17 cellular contexts compared by ENCODE assay signal in genomic region chr10:11326241-11326640, GRCh38.
DNase-seq lines count a peak whose midpoint lies in the region; ATAC-seq, FAIRE-seq and TF ChIP-seq lines count a peak whose summit lies in the region.
"Had no signal": no experiment of that assay in that cellular context is flagged by ENCODE, and none has a peak within 500 bp of the region (broad histone marks: within the 10 kb centered on the region; RNA-seq: fewer than 3 reads in every experiment).

No MANE protein-coding gene starts in this region.

- H3K27me3 ChIP-seq in AG04450 (ENCODE audit: control insufficient read depth, insufficient read depth, low read length) (no peaks in the 10 kb centered on the region), stomach (no peaks in the 10 kb centered on the region)
- H3K27me3 ChIP-seq in CD4-positive, alpha-beta memory T cell (ENCODE audit: insufficient read depth, low read length): no peaks in the 10 kb centered on the region
- H3K27me3 ChIP-seq in naive thymus-derived CD4-positive, alpha-beta T cell (ENCODE audit: control insufficient read depth in 2 of 2, insufficient read depth in 2 of 2, low read length in 2 of 2): no peaks in the 10 kb centered on the region
- H3K27me3 ChIP-seq: colonic mucosa, foreskin keratinocyte, ovary had no signal

- H3K9me3 Mint-ChIP-seq in CD4-positive, alpha-beta memory T cell: peaks cover 0 to 10% (median 0%) of the 10 kb centered on the region in 8 donors
- H3K9me3 Mint-ChIP-seq in activated naive CD8-positive, alpha-beta T cell treated with anti-CD3 and anti-CD28 coated beads, Interleukin-2, amount 50 U/mL, for 24 hours: no peaks in the 10 kb centered on the region
- H3K9me3 Mint-ChIP-seq in naive thymus-derived CD4-positive, alpha-beta T cell: peaks cover 0 to 2% (median 0%) of the 10 kb centered on the region in 11 donors
- H3K9me3 Mint-ChIP-seq: activated T-helper 2 cell treated with anti-CD3 and anti-CD28 coated beads, Interferon-gamma antibody, Interleukin-2, Interleukin-4, amounts not matched to agents 10 μg/mL and 5 μg/mL and 100 μg/mL, durations not matched to agents 14 hours and 24 hours and 36 hours had no signal

- no peak for TF ChIP-seq POLR2A in stomach (IDR thresholded peaks at IDR 0.05)

- POLR2A ChIA-PET in AG04450 (lab: Yijun Ruan, JAX): interaction anchor here (0.5 kb wide), 1 partner anchor 162 kb away, joined by 5 read pairs; no protein-coding TSS in a partner anchor
- POLR2A ChIA-PET in CD4-positive, alpha-beta memory T cell (lab: Charles Lee; ENCODE audit: partially characterized antibody): no interaction called here
- POLR2A ChIA-PET in naive thymus-derived CD4-positive, alpha-beta T cell (lab: Charles Lee): interaction anchor here (0.7 kb wide), 1 partner anchor 176 kb away, joined by 3 read pairs; no protein-coding TSS in a partner anchor

- peaks cover 86% of the 10 kb centered on the region for H3K36me3 ChIP-seq in CD4-positive, alpha-beta memory T cell (ENCODE audit: insufficient read depth, low read length)
- H3K36me3 ChIP-seq in naive thymus-derived CD4-positive, alpha-beta T cell (ENCODE audit: control insufficient read depth in 2 of 3, insufficient read depth in 3 of 3, low read length in 3 of 3): peaks cover 34 to 85% (median 66%) of the 10 kb centered on the region in 3 experiments
- peaks cover 5 to 81% (median 64%) of the 10 kb centered on the region in 4 donors for H3K36me3 ChIP-seq in stomach
- H3K36me3 ChIP-seq: ovary had no signal

- no peak for FAIRE-seq in HTR-8/SVneo (lab: Jason Lieb, UNC)

- H3K4me3 ChIP-seq in AG04450 (ENCODE audit: low read depth, low read length) (no peak overlapping the region), stomach (no peak overlapping the region)
- H3K4me3 ChIP-seq in CD4-positive, alpha-beta memory T cell (ENCODE audit: low read length in 2 of 2): no peak overlapping the region
- no peak overlapping the region for H3K4me3 ChIP-seq in naive thymus-derived CD4-positive, alpha-beta T cell (ENCODE audit: low read length)
- H3K4me3 ChIP-seq: colonic mucosa, ovary had no signal

- DNase-seq in AG04450 (ENCODE audit: low read depth, low spot score): no peak
- DNase-seq in CD4-positive, alpha-beta memory T cell: no peak
- DNase-seq in activated naive CD8-positive, alpha-beta T cell treated with anti-CD3 and anti-CD28 coated beads, Interleukin-2, amount 50 U/mL, for 24 hours: no peak
- no peak for DNase-seq in naive thymus-derived CD4-positive, alpha-beta T cell
- DNase-seq in stomach: no peak
- no peak for DNase-seq in HTR-8/SVneo (ENCODE audit: insufficient read length, low spot score)
- no peak for DNase-seq in AG08396 (ENCODE audit: low spot score)
- DNase-seq: colonic mucosa, DMS 273 treated with DMSO at 0.1 percent for 48 hours, GDM1, kidney glomerular epithelial cell, NCI-H1092 treated with DMSO at 0.1 percent for 48 hours, NCI-H510A treated with DMSO at 0.1 percent for 48 hours, ovary had no signal

- no peak for TF ChIP-seq CTCF in AG04450 (IDR thresholded peaks at IDR 0.05; ENCODE audit: low read depth, low read length)
- TF ChIP-seq CTCF in stomach (IDR thresholded peaks at IDR 0.05): no peak

- H3K9me3 ChIP-seq in AG04450 (ENCODE audit: control insufficient read depth, insufficient read depth, low read length) (no peaks in the 10 kb centered on the region; the same call in 1 of the 2 replicates), stomach (no peaks in the 10 kb centered on the region)
- no peaks in the 10 kb centered on the region for H3K9me3 ChIP-seq in CD4-positive, alpha-beta memory T cell (ENCODE audit: control insufficient read depth in 1 of 2, low read length in 2 of 2)
- no peaks in the 10 kb centered on the region for H3K9me3 ChIP-seq in naive thymus-derived CD4-positive, alpha-beta T cell (ENCODE audit: control insufficient read depth in 2 of 3, low read length in 3 of 3)
- H3K9me3 ChIP-seq: colonic mucosa, ovary had no signal

- TF ChIP-seq EP300 in stomach (IDR thresholded peaks at IDR 0.05): no peak

- CTCF ChIA-PET in AG04450 (lab: Charles Lee): no interaction called here
- CTCF ChIA-PET in CD4-positive, alpha-beta memory T cell (lab: Charles Lee; ENCODE audit: partially characterized antibody): no interaction called here
- CTCF ChIA-PET in naive thymus-derived CD4-positive, alpha-beta T cell (lab: Charles Lee): no interaction called here

- peak overlapping the region in 1 of 8 donors; percentile 12 for H3K4me3 Mint-ChIP-seq in CD4-positive, alpha-beta memory T cell
- H3K4me3 Mint-ChIP-seq in activated naive CD8-positive, alpha-beta T cell treated with anti-CD3 and anti-CD28 coated beads, Interleukin-2, amount 50 U/mL, for 24 hours: no peak overlapping the region
- peak overlapping the region in 1 of 10 donors; percentile 14 for H3K4me3 Mint-ChIP-seq in naive thymus-derived CD4-positive, alpha-beta T cell

- H3K4me1 Mint-ChIP-seq in CD4-positive, alpha-beta memory T cell: peaks cover 15 to 24% (median 18%) of the 10 kb centered on the region in 4 donors
- peaks cover 27% of the 10 kb centered on the region for H3K4me1 Mint-ChIP-seq in activated naive CD8-positive, alpha-beta T cell treated with anti-CD3 and anti-CD28 coated beads, Interleukin-2, amount 50 U/mL, for 24 hours
- peaks cover 24 to 72% (median 47%) of the 10 kb centered on the region in 7 donors for H3K4me1 Mint-ChIP-seq in naive thymus-derived CD4-positive, alpha-beta T cell

- intact Hi-C loops in CD4-positive, alpha-beta memory T cell (cut with micrococcal nuclease): no loop called here
- intact Hi-C loops in naive thymus-derived CD4-positive, alpha-beta T cell (cut with micrococcal nuclease): no loop called here
- intact Hi-C loops in stomach (cut with DNase I; ENCODE audit: low total_unique reads): no loop called here

- WGBS in stomach, 5 donors: 90 to 95% (median 95%) methylated on average over 12 of the region's 12 CpGs

- H3K27me3 Mint-ChIP-seq in CD4-positive, alpha-beta memory T cell: no peaks in the 10 kb centered on the region
- no peaks in the 10 kb centered on the region for H3K27me3 Mint-ChIP-seq in activated naive CD8-positive, alpha-beta T cell treated with anti-CD3 and anti-CD28 coated beads, Interleukin-2, amount 50 U/mL, for 24 hours
- no peaks in the 10 kb centered on the region for H3K27me3 Mint-ChIP-seq in naive thymus-derived CD4-positive, alpha-beta T cell

- H3K27ac ChIP-seq in AG04450 (ENCODE audit: low read depth, low read length) (peak overlapping the region; percentile 34), stomach (no peak overlapping the region)
- H3K27ac ChIP-seq in CD4-positive, alpha-beta memory T cell (ENCODE audit: low read depth, low read length): no peak overlapping the region
- H3K27ac ChIP-seq in naive thymus-derived CD4-positive, alpha-beta T cell (ENCODE audit: low read depth, low read length): no peak overlapping the region
- H3K27ac ChIP-seq: colonic mucosa, foreskin keratinocyte, ovary had no signal

- peak overlapping the region in 5 of 7 donors; percentile 25 to 91 (median 72) for H3K27ac Mint-ChIP-seq in CD4-positive, alpha-beta memory T cell
- H3K27ac Mint-ChIP-seq in activated naive CD8-positive, alpha-beta T cell treated with anti-CD3 and anti-CD28 coated beads, Interleukin-2, amount 50 U/mL, for 24 hours: peak overlapping the region; percentile 45
- peak overlapping the region in 8 of 9 donors; percentile 24 to 93 (median 67) for H3K27ac Mint-ChIP-seq in naive thymus-derived CD4-positive, alpha-beta T cell

- peaks cover 76 to 92% of the 10 kb centered on the region in 2 donors for H3K36me3 Mint-ChIP-seq in CD4-positive, alpha-beta memory T cell
- H3K36me3 Mint-ChIP-seq in activated naive CD8-positive, alpha-beta T cell treated with anti-CD3 and anti-CD28 coated beads, Interleukin-2, amount 50 U/mL, for 24 hours (ENCODE audit: low read depth): peaks cover 65% of the 10 kb centered on the region
- H3K36me3 Mint-ChIP-seq in naive thymus-derived CD4-positive, alpha-beta T cell: peaks cover 21 to 62% (median 50%) of the 10 kb centered on the region in 5 donors

- H3K4me1 ChIP-seq in CD4-positive, alpha-beta memory T cell (ENCODE audit: insufficient read depth, low read length): peaks cover 3% of the 10 kb centered on the region
- peaks cover 0 to 7% of the 10 kb centered on the region in 2 donors for H3K4me1 ChIP-seq in naive thymus-derived CD4-positive, alpha-beta T cell (ENCODE audit: control insufficient read depth in 2 of 2, insufficient read depth in 2 of 2, low read length in 2 of 2)
- peaks cover 0 to 24% (median 6%) of the 10 kb centered on the region in 4 donors for H3K4me1 ChIP-seq in stomach
- H3K4me1 ChIP-seq: colonic mucosa had no signal

- no peak for ATAC-seq in activated naive CD8-positive, alpha-beta T cell treated with anti-CD3 and anti-CD28 coated beads, Interleukin-2, amount 50 U/mL, for 24 hours
- ATAC-seq in naive thymus-derived CD4-positive, alpha-beta T cell: no peak
- no peak for ATAC-seq in GM21786 (IDR thresholded peaks at IDR 0.05; ENCODE audit: unreplicated experiment)
- ATAC-seq: foreskin keratinocyte had no signal
